10 cellular contexts compared by ENCODE assay signal in genomic region chr15:31332681-31333071, GRCh38. TPM values are rescaled to one million over a fixed set of nuclear protein-coding genes. Genes with fewer than 3 reads are reported as not detected.
DNase-seq lines count a peak whose midpoint lies in the region; ATAC-seq and TF ChIP-seq lines count a peak whose summit lies in the region.
"Had no signal": no experiment of that assay in that cellular context is flagged by ENCODE, and none has a peak within 500 bp of the region (broad histone marks: within the 10 kb centered on the region; RNA-seq: fewer than 3 reads in every experiment).

No MANE protein-coding gene starts in this region.

- H3K9me3 Mint-ChIP-seq in natural killer cell = no peaks in the 10 kb centered on the region

- no peak for TF ChIP-seq CTCF in A673 (conservative IDR thresholded peaks at IDR 0.05; ENCODE audit: low read depth, low read length)
- TF ChIP-seq CTCF in DOHH2 (IDR thresholded peaks at IDR 0.05; ENCODE audit: low read depth, low read length, poor library complexity, severe bottlenecking) = no peak
- TF ChIP-seq CTCF in adrenal gland (IDR thresholded peaks at IDR 0.05) = no peak
- no peak for TF ChIP-seq CTCF in natural killer cell (IDR thresholded peaks at IDR 0.05)

- no peaks in the 10 kb centered on the region for H3K36me3 Mint-ChIP-seq in natural killer cell

- H3K9me3 ChIP-seq in A673 (ENCODE audit: low read depth, low read length, poor library complexity, severe bottlenecking) (no peaks in the 10 kb centered on the region), DOHH2 (ENCODE audit: control insufficient read depth, insufficient read depth, low read length) (no peaks in the 10 kb centered on the region), adrenal gland (replicated peaks in 1 of 3) (no peaks in the 10 kb centered on the region)

- H3K79me2 ChIP-seq in DOHH2 (ENCODE audit: control insufficient read depth, low read length) = peaks cover 98% of the 10 kb centered on the region

- POLR2A ChIA-PET in A673 (lab: Charles Lee; ENCODE audit: low non-redundant PET) = no interaction called here

- peak overlapping the region; percentile 88 to 92 for H3K27ac Mint-ChIP-seq in natural killer cell

- H3K36me3 ChIP-seq in A673 (ENCODE audit: insufficient read depth, low read length, poor library complexity, severe bottlenecking) (no peaks in the 10 kb centered on the region), DOHH2 (ENCODE audit: control insufficient read depth, low read length) (peaks cover 56% of the 10 kb centered on the region), adrenal gland (replicated peaks in 1 of 2) (no peaks in the 10 kb centered on the region)

- intact Hi-C loops in A673 (cut with micrococcal nuclease; ENCODE audit: unreplicated experiment) (no loop called here), adrenal gland (cut with DNase I) (no loop called here), natural killer cell (cut with micrococcal nuclease) (no loop called here)

- peaks cover 21% of the 10 kb centered on the region for H4K20me1 ChIP-seq in DOHH2 (ENCODE audit: control insufficient read depth, insufficient read depth, low read depth, low read length)

- WGBS in adrenal gland, 4 donors = 93 to 100% (median 94%) methylated on average over 1 of the region's 1 CpG

- BruUV-seq in A673 (replicated peaks; lab: Mats Ljungman, UMichigan) = no TSS peak

- peak overlapping the region; percentile 99 for H3K4me3 Mint-ChIP-seq in natural killer cell

- DNase-seq in A673 (ENCODE audit: low spot score) = no peak
- DNase-seq in adrenal gland = no peak
- DNase-seq in natural killer cell = no peak
- no peak for DNase-seq in SW480 (ENCODE audit: low spot score)
- DNase-seq: Kasumi-1, PC-3 had no signal

- H3K4me1 ChIP-seq in A673 (ENCODE audit: insufficient read depth, low read length, poor library complexity, severe bottlenecking) (peaks cover 4% of the 10 kb centered on the region), DOHH2 (ENCODE audit: control insufficient read depth, low read length) (peaks cover 91% of the 10 kb centered on the region), adrenal gland (replicated peaks in 1 of 2) (peaks cover 16 to 61% of the 10 kb centered on the region in 2 donors)

- H3K27me3 ChIP-seq in A673 (replicated peaks; ENCODE audit: insufficient read depth, low read depth, low read length, poor library complexity) (no peaks in the 10 kb centered on the region), DOHH2 (ENCODE audit: control insufficient read depth, low read length) (no peaks in the 10 kb centered on the region), adrenal gland (no peaks in the 10 kb centered on the region)

- H3F3A ChIP-seq in DOHH2 (ENCODE audit: control insufficient read depth, insufficient read depth) = peaks cover 29% of the 10 kb centered on the region

- TF ChIP-seq POLR2A in adrenal gland (IDR thresholded peaks at IDR 0.05) = no peak

- H3K4me3 ChIP-seq in A673 (ENCODE audit: low read depth, low read length, poor library complexity, severe bottlenecking) (no peak overlapping the region), DOHH2 (ENCODE audit: low read length) (peak overlapping the region; percentile 94), adrenal gland (no peak overlapping the region)

- no peaks in the 10 kb centered on the region for H3K9me2 ChIP-seq in DOHH2 (replicated peaks; ENCODE audit: control insufficient read depth, low read length)

- H3K4me1 Mint-ChIP-seq in natural killer cell = peaks cover 80 to 94% of the 10 kb centered on the region in 2 donors

- H3K27ac ChIP-seq in A673 (ENCODE audit: low read depth, low read length, poor library complexity, severe bottlenecking) (peak overlapping the region; percentile 47), DOHH2 (ENCODE audit: low read depth, low read length) (peak overlapping the region; percentile 32), adrenal gland (peak overlapping the region in 3 of 5 donors; percentile 6 to 51 (median 46))

- H3K4me2 ChIP-seq in DOHH2 (ENCODE audit: low read length) = peak overlapping the region; percentile 96

- H3K27me3 Mint-ChIP-seq in natural killer cell (ENCODE audit: low read depth in 2 of 2) = no peaks in the 10 kb centered on the region

- ATAC-seq in natural killer cell = no peak
- no peak for ATAC-seq in HG03025 (IDR thresholded peaks at IDR 0.05; ENCODE audit: low FRiP score, unreplicated experiment)
- no peak for ATAC-seq in GM21447 (IDR thresholded peaks at IDR 0.05; ENCODE audit: unreplicated experiment)
- no peak for ATAC-seq in GM18907 (IDR thresholded peaks at IDR 0.05; ENCODE audit: unreplicated experiment)
- ATAC-seq: PC-3 had no signal

- CTCF ChIA-PET in A673 (lab: Charles Lee) = no interaction called here

RNA-seq across cellular contexts. Expression of gene KLF13, which starts 6.0 kb away (rescaled TPM):
- total RNA-seq in A673 (2021) (22.1 and 23.5 TPM in 2 replicates), adrenal gland (10 to 100 TPM; 19.9 to 65.9 (median 37.8) TPM), natural killer cell (100 to 1,000 TPM; 277 to 328 (median 300) TPM)
- 10 to 100 TPM; 17.3 to 33.5 (median 21.0) TPM for polyA plus RNA-seq in adrenal gland

Comparison
In these comparisons a context has a peak if more than half of its experiments do, and no peak if none do; other contexts are left out.
1. RNA of gene KLF13, which starts 6.0 kb away (total RNA-seq): 277 to 328 TPM in natural killer cell; 19.9 to 65.9 TPM in adrenal gland and 22.1 to 23.5 TPM in A673; every median in the first group is over 4 times any median in the second.
2. Peak in every context shown above with its lines, with median percentiles within 50 percentile points of each other: H3K27ac ChIP-seq.